In genomic region chr17:77464988-77465357, GRCh38 we compare ENCODE assay signal across 8 cellular contexts.
DNase-seq lines count a peak whose midpoint lies in the region; ATAC-seq and TF ChIP-seq lines count a peak whose summit lies in the region.

No MANE protein-coding gene starts in this region.

- peaks cover 17% of the 10 kb centered on the region for H3F3A ChIP-seq in GM23338 (replicated peaks; ENCODE audit: low read depth)

- H3K4me2 ChIP-seq in GM23338, result peak overlapping the region; percentile 81

- H3K4me1 ChIP-seq in A673 (ENCODE audit: insufficient read depth, low read length, poor library complexity, severe bottlenecking) (peaks cover 38% of the 10 kb centered on the region), GM23338 (ENCODE audit: insufficient read depth) (peaks cover 54% of the 10 kb centered on the region), mesodermal cell (ENCODE audit: control insufficient read depth, insufficient read depth, low read length, poor library complexity, severe bottlenecking) (peaks cover 43% of the 10 kb centered on the region)

- peaks cover 36% of the 10 kb centered on the region for H3K36me3 Mint-ChIP-seq in GM23338 (ENCODE audit: low read depth)
- peaks cover 13% of the 10 kb centered on the region for H3K36me3 Mint-ChIP-seq in activated naive CD8-positive, alpha-beta T cell

- H3K27me3 ChIP-seq in A673 (replicated peaks; ENCODE audit: insufficient read depth, low read depth, low read length, poor library complexity), result no peaks in the 10 kb centered on the region
- H3K27me3 ChIP-seq in GM23338 (ENCODE audit: insufficient read depth), result no peaks in the 10 kb centered on the region

- H3K4me1 Mint-ChIP-seq in GM23338, result peaks cover 72% of the 10 kb centered on the region
- H3K4me1 Mint-ChIP-seq in activated naive CD8-positive, alpha-beta T cell (ENCODE audit: low read depth), result peaks cover 84% of the 10 kb centered on the region

- peak overlapping the region; percentile 98 for H3K27ac Mint-ChIP-seq in GM23338
- peak overlapping the region; percentile 97 for H3K27ac Mint-ChIP-seq in activated naive CD8-positive, alpha-beta T cell

- CTCF ChIA-PET in A673 (lab: Charles Lee), result no interaction called here

- no peaks in the 10 kb centered on the region for H3K36me3 ChIP-seq in A673 (ENCODE audit: insufficient read depth, low read length, poor library complexity, severe bottlenecking)
- H3K36me3 ChIP-seq in GM23338 (ENCODE audit: insufficient read depth), result no peaks in the 10 kb centered on the region
- peaks cover 40% of the 10 kb centered on the region for H3K36me3 ChIP-seq in mesodermal cell (ENCODE audit: control insufficient read depth, insufficient read depth, low read length)

- H3K4me3 Mint-ChIP-seq in GM23338, result peak overlapping the region; percentile 84
- peak overlapping the region; percentile 82 for H3K4me3 Mint-ChIP-seq in activated naive CD8-positive, alpha-beta T cell

- WGBS in mesodermal cell (ENCODE audit: insufficient coverage in 2 of 2), 2 experiments, result 94 to 100% methylated on average over 2 to 4 of the region's 6 CpGs

- H3K4me3 ChIP-seq in A673 (ENCODE audit: low read depth, low read length, poor library complexity, severe bottlenecking) (no peak overlapping the region), GM23338 (no peak overlapping the region; the same call in 1 of the 2 replicates), mesodermal cell (ENCODE audit: extremely low read depth, insufficient read depth, low read length, poor library complexity, severe bottlenecking) (no peak overlapping the region)

- peak overlapping the region; percentile 71 for H3K27ac ChIP-seq in A673 (ENCODE audit: low read depth, low read length, poor library complexity, severe bottlenecking)
- peak overlapping the region; percentile 94 for H3K27ac ChIP-seq in GM23338 (ENCODE audit: low read depth)
- peak overlapping the region; percentile 86 for H3K27ac ChIP-seq in mesodermal cell (ENCODE audit: low read depth, low read length, severe bottlenecking)

- BruUV-seq in A673 (replicated peaks; lab: Mats Ljungman, UMichigan), result no TSS peak

- intact Hi-C loops in A673 (cut with micrococcal nuclease; ENCODE audit: unreplicated experiment), result no loop called here

- no peak overlapping the region for H2AFZ ChIP-seq in GM23338

- in situ Hi-C loops in G401 (cut with HindIII; ENCODE audit: low sequenced_read_pairs), result no loop called here

- H4K20me1 ChIP-seq in GM23338 (replicated peaks; ENCODE audit: insufficient read depth), result peaks cover 4% of the 10 kb centered on the region; the same call in 1 of the 2 replicates

- peaks cover 89% of the 10 kb centered on the region for H3K79me2 ChIP-seq in GM23338 (replicated peaks; ENCODE audit: insufficient read depth)

- no peaks in the 10 kb centered on the region; the same call in 2 of the 3 replicates for H3K9me3 Mint-ChIP-seq in GM23338
- H3K9me3 Mint-ChIP-seq in activated naive CD8-positive, alpha-beta T cell (ENCODE audit: low read depth), result no peaks in the 10 kb centered on the region

- POLR2A ChIA-PET in A673 (lab: Charles Lee; ENCODE audit: low non-redundant PET), result no interaction called here

- no peak for TF ChIP-seq CTCF in A673 (conservative IDR thresholded peaks at IDR 0.05; ENCODE audit: low read depth, low read length)
- no peak for TF ChIP-seq CTCF in GM23338 (conservative IDR thresholded peaks at IDR 0.05; ENCODE audit: low read depth in 2 of 2)

- peaks cover 33% of the 10 kb centered on the region for H3K27me3 Mint-ChIP-seq in GM23338 (ENCODE audit: insufficient read depth, low read depth, poor library complexity)
- H3K27me3 Mint-ChIP-seq in activated naive CD8-positive, alpha-beta T cell, result no peaks in the 10 kb centered on the region

- no peaks in the 10 kb centered on the region for H3K9me3 ChIP-seq in A673 (ENCODE audit: low read depth, low read length, poor library complexity, severe bottlenecking)
- no peaks in the 10 kb centered on the region for H3K9me3 ChIP-seq in mesodermal cell (ENCODE audit: control insufficient read depth, low read length)

- peaks cover 2% of the 10 kb centered on the region for H3K9me2 ChIP-seq in GM23338 (ENCODE audit: insufficient read depth)

- ATAC-seq in GM23338, result no peak
- ATAC-seq in GM19452 (IDR thresholded peaks at IDR 0.05; ENCODE audit: unreplicated experiment), result no peak
- no peak for ATAC-seq in GM19324 (IDR thresholded peaks at IDR 0.05; ENCODE audit: low FRiP score, unreplicated experiment)
- no peak for ATAC-seq in GM18511 (IDR thresholded peaks at IDR 0.05; ENCODE audit: unreplicated experiment)

- DNase-seq in A673 (ENCODE audit: low spot score) (no peak), GM23338 (ENCODE audit: low spot score) (no peak), G401 (ENCODE audit: low spot score) (no peak)

TF ChIP-seq in GM23338, 12 proteins besides CTCF, POLR2A, EP300 and RAD21 (continues in another document):
- TF ChIP-seq REST (IDR thresholded peaks at IDR 0.05; ENCODE audit: unreplicated experiment), result no peak
- TF ChIP-seq ZNF114 (CRISPR knock-in tag; IDR thresholded peaks at IDR 0.05), result no peak
- TF ChIP-seq EZH2phosphoT487 (IDR thresholded peaks at IDR 0.05; ENCODE audit: unreplicated experiment), result no peak
- TF ChIP-seq JUNB (IDR thresholded peaks at IDR 0.05; ENCODE audit: unreplicated experiment), result no peak
- no peak for TF ChIP-seq POLR2AphosphoS5 (IDR thresholded peaks at IDR 0.05; ENCODE audit: low read depth)
- TF ChIP-seq ZNF331 (CRISPR knock-in tag; IDR thresholded peaks at IDR 0.05; ENCODE audit: low read depth), result no peak
